ENCODE assay signal across 26 cellular contexts in the genomic region with DNA sequence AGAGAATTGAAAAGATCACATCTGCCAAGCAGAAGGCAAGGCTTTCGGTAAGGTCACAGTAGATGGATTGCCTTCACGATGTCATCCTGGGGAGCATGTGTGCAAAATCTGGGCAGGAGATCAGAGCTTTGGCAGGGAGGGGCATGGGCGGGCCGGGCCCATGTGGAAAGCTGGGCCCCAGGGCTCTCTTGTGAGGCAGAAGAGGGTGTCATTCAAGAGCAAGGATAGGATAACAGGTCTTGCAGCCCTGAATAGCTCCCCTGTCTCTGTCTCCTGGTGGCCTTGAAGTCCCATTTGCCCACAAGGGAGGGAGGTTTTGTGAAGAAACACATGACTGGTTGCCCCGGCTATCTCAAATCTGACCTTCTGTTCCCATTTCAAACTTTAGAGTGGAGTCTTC.
"Had no signal": no experiment of that assay in that cellular context is flagged by ENCODE, and none has a peak within 500 bp of the region (broad histone marks: within the 10 kb centered on the region; RNA-seq: fewer than 3 reads in every experiment).

No MANE protein-coding gene starts in this region.

- H3K27ac ChIP-seq: brain microvascular endothelial cell, cardiac muscle cell, KMS-11, Peyer's patch, SJSA1, VCaP had no signal

- DNase-seq: activated CD4-positive, alpha-beta memory T cell treated with anti-CD3 and anti-CD28 coated beads for 36 hours; activated CD4-positive, alpha-beta T cell treated with anti-CD3 and anti-CD28 coated beads, Interleukin-2, amount 10 ng/mL, durations not matched to agents 7 days and 5 days; activated CD4-positive, CD25-positive, alpha-beta regulatory T cell; activated CD8-positive, alpha-beta memory T cell treated with anti-CD3 and anti-CD28 coated beads for 24 hours; activated effector memory CD4-positive, alpha-beta T cell treated with anti-CD3 and anti-CD28 coated beads, Interleukin-2, amount 50 U/mL, for 16 hours; activated naive CD4-positive, alpha-beta T cell treated with anti-CD3 and anti-CD28 coated beads for 36 hours; activated T-cell treated with anti-CD3 and anti-CD28 coated beads, Interleukin-2, amount 50 U/mL, for 4 hours; brain microvascular endothelial cell; MG63; MV-4-11; NCI-H1092 treated with DMSO at 0.1 percent for 48 hours; NCI-H1417 treated with DMSO at 0.1 percent for 48 hours; NCI-H1694; NCI-H2029 treated with DMSO at 0.1 percent for 48 hours; NCI-H345; NCI-H510A; NCI-H526 treated with DMSO at 0.1 percent for 48 hours; NCI-H82; Peyer's patch; SHP77; T-helper 1 cell had no signal

- H3K9ac ChIP-seq: KMS-11 had no signal

- H3K9me3 ChIP-seq: MG63, Peyer's patch, SJSA1 had no signal

- H3K4me2 ChIP-seq: KMS-11 had no signal

- H3K27me3 ChIP-seq: cardiac muscle cell, MG63, Peyer's patch, SJSA1 had no signal

- ATAC-seq: activated T-cell treated with anti-CD3 and anti-CD28 coated beads, Interleukin-2, amount 50 U/mL, for 4 hours had no signal

- H3K36me3 Mint-ChIP-seq: activated CD4-positive, alpha-beta memory T cell treated with anti-CD3 and anti-CD28 coated beads for 36 hours; activated naive CD8-positive, alpha-beta T cell had no signal

- H3K27ac Mint-ChIP-seq: activated CD4-positive, alpha-beta memory T cell treated with anti-CD3 and anti-CD28 coated beads for 36 hours; activated CD4-positive, alpha-beta T cell treated with anti-CD3 and anti-CD28 coated beads, Interleukin-2, amount 10 ng/mL, durations not matched to agents 7 days and 5 days; activated naive CD4-positive, alpha-beta T cell treated with anti-CD3 and anti-CD28 coated beads for 36 hours; activated naive CD8-positive, alpha-beta T cell had no signal

- H3K9me3 Mint-ChIP-seq: activated CD4-positive, alpha-beta memory T cell treated with anti-CD3 and anti-CD28 coated beads for 36 hours; activated CD4-positive, alpha-beta T cell treated with anti-CD3 and anti-CD28 coated beads, Interleukin-2, amount 10 ng/mL, durations not matched to agents 7 days and 5 days; activated naive CD4-positive, alpha-beta T cell treated with anti-CD3 and anti-CD28 coated beads for 36 hours; activated T-cell treated with anti-CD3 and anti-CD28 coated beads, Interleukin-2, amount 50 U/mL, for 4 hours had no signal

- H3K4me3 Mint-ChIP-seq: activated CD4-positive, alpha-beta memory T cell treated with anti-CD3 and anti-CD28 coated beads for 36 hours; activated CD4-positive, alpha-beta T cell treated with anti-CD3 and anti-CD28 coated beads, Interleukin-2, amount 10 ng/mL, durations not matched to agents 7 days and 5 days; activated naive CD4-positive, alpha-beta T cell treated with anti-CD3 and anti-CD28 coated beads for 36 hours; activated naive CD8-positive, alpha-beta T cell; activated T-cell treated with anti-CD3 and anti-CD28 coated beads, Interleukin-2, amount 50 U/mL, for 4 hours had no signal

- H3K4me1 ChIP-seq: Peyer's patch, SJSA1 had no signal

- H3K36me3 ChIP-seq: brain microvascular endothelial cell, cardiac muscle cell, MG63, Peyer's patch, SJSA1 had no signal

- H3K4me3 ChIP-seq: cardiac muscle cell, MG63, Peyer's patch, SJSA1 had no signal

- H3K4me1 Mint-ChIP-seq: activated CD4-positive, alpha-beta T cell treated with anti-CD3 and anti-CD28 coated beads, Interleukin-2, amount 10 ng/mL, durations not matched to agents 7 days and 5 days had no signal
